In the genomic region with DNA sequence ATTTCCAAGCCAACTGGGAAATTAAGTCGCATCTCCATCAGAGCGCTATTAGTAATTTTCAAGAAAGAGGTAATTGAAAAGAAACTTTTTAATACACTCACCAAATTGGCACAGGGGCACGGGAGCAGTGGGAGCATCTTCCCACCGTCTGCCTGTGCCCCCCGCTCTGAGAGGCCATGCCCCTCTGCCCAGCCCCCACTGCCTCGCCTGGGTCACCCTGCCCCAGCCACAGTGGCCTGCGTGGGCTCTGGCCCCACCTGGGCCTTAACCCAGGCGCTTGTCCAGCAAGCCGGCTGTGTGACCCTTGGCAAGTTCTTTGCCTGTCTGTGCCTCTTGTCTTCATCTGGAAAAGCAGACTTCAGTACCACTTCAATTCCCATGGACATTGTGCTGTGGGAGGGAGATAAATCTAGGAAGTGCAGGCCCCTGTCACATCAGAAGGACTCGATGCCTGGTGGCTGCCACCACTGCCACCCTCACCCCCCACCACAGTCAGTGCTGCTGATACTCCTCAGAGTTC, we compare ENCODE assay signal across 22 cellular contexts. TPM values are rescaled to one million over a fixed set of nuclear protein-coding genes. Genes with fewer than 3 reads are reported as not detected.
A peak's percentile ranks its signal among the peaks of the same experiment; 100 is the strongest.
DNase-seq lines count a peak whose midpoint lies in the region; ATAC-seq, FAIRE-seq and TF ChIP-seq lines count a peak whose summit lies in the region.
"Had no signal": no experiment of that assay in that cellular context is flagged by ENCODE, and none has a peak within 500 bp of the region (broad histone marks: within the 10 kb centered on the region; RNA-seq: fewer than 3 reads in every experiment).

No MANE protein-coding gene starts in this region.

- H3K36me3 ChIP-seq in H7 (replicated peaks; ENCODE audit: control insufficient read depth, insufficient read depth, low read length) (no peaks in the 10 kb centered on the region), adrenal gland (replicated peaks in 1 of 2) (no peaks in the 10 kb centered on the region), kidney (ENCODE audit: control insufficient read depth in 1 of 2, insufficient read depth in 2 of 2, low read length in 2 of 2) (no peaks in the 10 kb centered on the region), ovary (no peaks in the 10 kb centered on the region)
- H3K36me3 ChIP-seq: BLaER1 treated with 17β-estradiol and CSF1 and Interleukin-3, amounts not matched to agents 10 nM and 100 nM; HAP-1; upper lobe of left lung had no signal

- intact Hi-C loops in adrenal gland (cut with DNase I), result no loop called here
- intact Hi-C loops in kidney (cut with DNase I), result no loop called here
- intact Hi-C loops in ovary (cut with DNase I), result no loop called here
- intact Hi-C loops in activated CD4-positive, alpha-beta T cell treated with anti-CD3 and anti-CD28 coated beads, Interleukin-2, amount 10 ng/mL, durations not matched to agents 24 days and 14 days (cut with micrococcal nuclease), result no loop called here

- H3K27me3 ChIP-seq in H7 (ENCODE audit: control insufficient read depth, insufficient read depth, low read length), result no peaks in the 10 kb centered on the region
- no peaks in the 10 kb centered on the region for H3K27me3 ChIP-seq in adrenal gland
- H3K27me3 ChIP-seq in ovary, result no peaks in the 10 kb centered on the region
- H3K27me3 ChIP-seq: BLaER1 treated with 17β-estradiol and CSF1 and Interleukin-3, amounts not matched to agents 10 nM and 100 nM; upper lobe of left lung had no signal

- no peak overlapping the region for H3K4me3 Mint-ChIP-seq in activated CD4-positive, alpha-beta T cell treated with anti-CD3 and anti-CD28 coated beads, Interleukin-2, amount 10 ng/mL, durations not matched to agents 24 days and 14 days
- H3K4me3 Mint-ChIP-seq: activated naive CD8-positive, alpha-beta T cell; T-helper 2 cell treated with Interferon-gamma antibody and Interleukin-4, amounts not matched to agents 5 μg/mL and 100 μg/mL, for 36 hours had no signal

- DNase-seq in H7 (peak; percentile 52), adrenal gland (peak in 1 of 7 donors; percentile 2), kidney (peak; percentile 59), ovary (peak in 3 of 5 donors; percentile 44 to 57 (median 56)), AG20443 (ENCODE audit: low spot score) (no peak)
- DNase-seq in activated CD4-positive, alpha-beta T cell treated with anti-CD3 and anti-CD28 coated beads, Interleukin-2, amount 10 ng/mL, durations not matched to agents 24 days and 14 days, result no peak
- DNase-seq: activated CD4-positive, alpha-beta T cell treated with anti-CD3 and anti-CD28 coated beads, Interleukin-2, amount 50 U/mL, for 1 hour; NCI-H1436 treated with DMSO at 0.1 percent for 48 hours; NCI-H510A treated with DMSO at 0.1 percent for 48 hours; NK-92 treated with Interleukin-12 subunit alpha and Interleukin-12 subunit beta, amount 100 ng/mL, for 24 hours; SK-N-SH; upper lobe of left lung had no signal

- no peaks in the 10 kb centered on the region for H3K27me3 Mint-ChIP-seq in activated CD4-positive, alpha-beta T cell treated with anti-CD3 and anti-CD28 coated beads, Interleukin-2, amount 10 ng/mL, durations not matched to agents 24 days and 14 days
- H3K27me3 Mint-ChIP-seq: activated naive CD8-positive, alpha-beta T cell had no signal

- no peak for FAIRE-seq in kidney (lab: Jason Lieb, UNC)
- FAIRE-seq: endometrium, K562 had no signal

- H3K27ac Mint-ChIP-seq in activated CD4-positive, alpha-beta T cell treated with anti-CD3 and anti-CD28 coated beads, Interleukin-2, amount 10 ng/mL, durations not matched to agents 24 days and 14 days, result no peak overlapping the region
- H3K27ac Mint-ChIP-seq: activated naive CD8-positive, alpha-beta T cell; T-helper 2 cell treated with Interferon-gamma antibody and Interleukin-4, amounts not matched to agents 5 μg/mL and 100 μg/mL, for 36 hours had no signal

- no peaks in the 10 kb centered on the region for H3K9me3 Mint-ChIP-seq in activated CD4-positive, alpha-beta T cell treated with anti-CD3 and anti-CD28 coated beads, Interleukin-2, amount 10 ng/mL, durations not matched to agents 24 days and 14 days
- H3K9me3 Mint-ChIP-seq: T-helper 2 cell treated with Interferon-gamma antibody and Interleukin-4, amounts not matched to agents 5 μg/mL and 100 μg/mL, for 36 hours had no signal

- H3K36me3 Mint-ChIP-seq in activated CD4-positive, alpha-beta T cell treated with anti-CD3 and anti-CD28 coated beads, Interleukin-2, amount 10 ng/mL, durations not matched to agents 24 days and 14 days (ENCODE audit: low read depth), result no peaks in the 10 kb centered on the region
- H3K36me3 Mint-ChIP-seq: activated naive CD8-positive, alpha-beta T cell had no signal

- WGBS in adrenal gland, 4 donors, result 84 to 87% (median 86%) methylated on average over 10 of the region's 10 CpGs
- WGBS in ovary, 3 donors, result 35 to 60% (median 46%) methylated on average over 10 of the region's 10 CpGs

- H3K4me1 Mint-ChIP-seq in activated CD4-positive, alpha-beta T cell treated with anti-CD3 and anti-CD28 coated beads, Interleukin-2, amount 10 ng/mL, durations not matched to agents 24 days and 14 days, result no peaks in the 10 kb centered on the region

- H3K9ac ChIP-seq in kidney (ENCODE audit: low read length in 2 of 2), result no peak overlapping the region
- H3K9ac ChIP-seq: BLaER1 treated with 17β-estradiol and CSF1 and Interleukin-3, amounts not matched to agents 10 nM and 100 nM had no signal

- ATAC-seq in GM18858 (IDR thresholded peaks at IDR 0.05; ENCODE audit: unreplicated experiment), result no peak
- no peak for ATAC-seq in GM21786 (IDR thresholded peaks at IDR 0.05; ENCODE audit: unreplicated experiment)
- ATAC-seq: K562, Panc1 had no signal

- H3K9me3 ChIP-seq in adrenal gland (replicated peaks in 1 of 3), result no peaks in the 10 kb centered on the region
- H3K9me3 ChIP-seq in kidney (ENCODE audit: control insufficient read depth in 1 of 2, low read length in 2 of 2), result no peaks in the 10 kb centered on the region
- H3K9me3 ChIP-seq in ovary, result no peaks in the 10 kb centered on the region
- H3K9me3 ChIP-seq: BLaER1 treated with 17β-estradiol and CSF1 and Interleukin-3, amounts not matched to agents 10 nM and 100 nM; HAP-1; SK-N-SH; upper lobe of left lung had no signal

- TF ChIP-seq POLR2A in adrenal gland (IDR thresholded peaks at IDR 0.05) (no peak), ovary (IDR thresholded peaks at IDR 0.05) (no peak)

- H3K4me1 ChIP-seq in adrenal gland (replicated peaks in 1 of 2) (peaks cover 0 to 15% of the 10 kb centered on the region in 2 donors), kidney (ENCODE audit: control insufficient read depth in 1 of 2, insufficient read depth in 1 of 2, low read depth in 1 of 2, low read length in 2 of 2) (peaks cover 0 to 20% of the 10 kb centered on the region in 2 donors), ovary (ENCODE audit: insufficient read depth) (peaks cover 59% of the 10 kb centered on the region)
- H3K4me1 ChIP-seq: HAP-1 had no signal

- TF ChIP-seq CTCF in adrenal gland (IDR thresholded peaks at IDR 0.05), result no peak
- TF ChIP-seq CTCF in kidney (IDR thresholded peaks at IDR 0.05; ENCODE audit: borderline replicate concordance, extremely low read depth, insufficient read depth), result no peak
- no peak for TF ChIP-seq CTCF in ovary (IDR thresholded peaks at IDR 0.05)

- H3K27ac ChIP-seq in adrenal gland (peak overlapping the region in 3 of 5 donors; percentile 15 to 92 (median 78)), kidney (ENCODE audit: low read depth in 2 of 2, low read length in 2 of 2) (peak overlapping the region in 1 of 2 donors; percentile 45), ovary (peak overlapping the region; percentile 57 to 97)
- H3K27ac ChIP-seq: BLaER1 treated with 17β-estradiol and CSF1 and Interleukin-3, amounts not matched to agents 10 nM and 100 nM; VCaP had no signal

- H3K4me3 ChIP-seq in H7 (ENCODE audit: insufficient read depth, low read depth, low read length) (no peak overlapping the region), adrenal gland (no peak overlapping the region), kidney (ENCODE audit: low read length in 2 of 2) (no peak overlapping the region), ovary (no peak overlapping the region)
- H3K4me3 ChIP-seq: BLaER1 treated with 17β-estradiol and CSF1 and Interleukin-3, amounts not matched to agents 10 nM and 100 nM; HAP-1; K562; upper lobe of left lung had no signal

- no peak for TF ChIP-seq EP300 in ovary (IDR thresholded peaks at IDR 0.05)

RNA-seq across cellular contexts. Expression of gene GLI2, which starts 31.9 kb away (rescaled TPM):
- total RNA-seq in H7 (2014; rRNA removed; shearing (Covaris generic)), result 37.3 and 41.4 TPM in 2 replicates
- total RNA-seq in adrenal gland (1 to 10 TPM; 1.6 to 4.5 (median 2.7) TPM), kidney (3.7 TPM), ovary (10 to 100 TPM in 6 of 7 donors, 1 to 10 TPM in 1; 6.9 to 53.0 (median 38.9) TPM)
- polyA plus RNA-seq in adrenal gland (1 to 10 TPM in 2 of 3 donors, under 1 TPM in 1; 0.51 to 2.7 (median 1.7) TPM), kidney (ENCODE audit: insufficient read depth, low read depth, low replicate concordance) (0.32 TPM), ovary (10 to 100 TPM in 1 of 2 donors, 1 to 10 TPM in 1; 5.9 to 18.5 TPM)
- total RNA-seq in activated CD4-positive, alpha-beta T cell treated with anti-CD3 and anti-CD28 coated beads, Interleukin-2, amount 10 ng/mL, durations not matched to agents 24 days and 14 days, result 0.09 and 0.14 TPM in 2 replicates
- polyA plus RNA-seq: K562 had no signal

Comparison
In these comparisons a context has a peak if more than half of its experiments do, and no peak if none do; other contexts are left out.
1. DNase-seq: peak in H7 (single experiment), kidney (single experiment) and ovary (3 of 5); none in AG20443 (single experiment) and activated CD4-positive, alpha-beta T cell treated with anti-CD3 and anti-CD28 coated beads, Interleukin-2, amount 10 ng/mL, durations not matched to agents 24 days and 14 days (single experiment).